ENCODE assay signal across 32 cellular contexts in genomic region chr18:38415811-38416210, GRCh38.
DNase-seq lines count a peak whose midpoint lies in the region; ATAC-seq and FAIRE-seq lines count a peak whose summit lies in the region.
"Had no signal": no experiment of that assay in that cellular context is flagged by ENCODE, and none has a peak within 500 bp of the region (broad histone marks: within the 10 kb centered on the region; RNA-seq: fewer than 3 reads in every experiment).

No MANE protein-coding gene starts in this region.

- FAIRE-seq in urothelium cell line (lab: Jason Lieb, UNC): no peak
- FAIRE-seq: A204.1, A549, D721Med had no signal

- no peaks in the 10 kb centered on the region for H3K27me3 Mint-ChIP-seq in stimulated activated naive B cell treated with anti-CD40 and anti-IgM and Interleukin-4, amounts not matched to agents 10 μg/mL and 1 μg/mL and 100 μg/mL, for 72 hours
- H3K27me3 Mint-ChIP-seq: B cell; CD4-positive, alpha-beta T cell; CD4-positive, CD25-positive, alpha-beta regulatory T cell; CD8-positive, alpha-beta memory T cell had no signal

- H3K27ac Mint-ChIP-seq in stimulated activated naive B cell treated with anti-CD40 and anti-IgM and Interleukin-4, amounts not matched to agents 10 μg/mL and 1 μg/mL and 100 μg/mL, for 72 hours: no peak overlapping the region
- H3K27ac Mint-ChIP-seq: B cell; CD14-positive monocyte; CD4-positive, alpha-beta memory T cell; CD4-positive, alpha-beta T cell; CD4-positive, CD25-positive, alpha-beta regulatory T cell; CD8-positive, alpha-beta memory T cell; CD8-positive, alpha-beta T cell had no signal

- H3K9me3 Mint-ChIP-seq in stimulated activated naive B cell treated with anti-CD40 and anti-IgM and Interleukin-4, amounts not matched to agents 10 μg/mL and 1 μg/mL and 100 μg/mL, for 72 hours: peaks cover 0 to 1% of the 10 kb centered on the region in 2 donors
- H3K9me3 Mint-ChIP-seq: CD4-positive, alpha-beta T cell; CD8-positive, alpha-beta T cell had no signal

- DNase-seq in DMS53 (lab: John Stamatoyannopoulos, UW) (peak; percentile 5), DMS53 treated with DMSO at 0.1 percent for 48 hours (lab: John Stamatoyannopoulos, UW; ENCODE audit: unreplicated experiment) (no peak), HT1080 (ENCODE audit: low read depth) (peak; percentile 92), M059J (ENCODE audit: low read depth) (peak; percentile 4), urothelium cell line (ENCODE audit: low spot score) (peak; percentile 4), NCI-H1694 treated with DMSO at 0.1 percent for 48 hours (lab: John Stamatoyannopoulos, UW) (no peak)
- no peak for DNase-seq in stimulated activated naive B cell treated with anti-CD40 and anti-IgM and Interleukin-4, amounts not matched to agents 10 μg/mL and 1 μg/mL and 100 μg/mL, for 72 hours
- DNase-seq: 8988T; ACHN; AML-193; BE2C; C1 segment of cervical spinal cord; Caco-2; Calu3; CD4-positive, alpha-beta memory T cell; CD4-positive, alpha-beta T cell; CD4-positive, CD25-positive, alpha-beta regulatory T cell; CD8-positive, alpha-beta memory T cell; CD8-positive, alpha-beta T cell; COR-L47; DMS 273 treated with DMSO at 0.1 percent for 48 hours; DMS153; DMS79; DMS79 treated with DMSO at 0.1 percent for 48 hours; DND-41; EL had no signal

- no peaks in the 10 kb centered on the region for H3K4me1 Mint-ChIP-seq in stimulated activated naive B cell treated with anti-CD40 and anti-IgM and Interleukin-4, amounts not matched to agents 10 μg/mL and 1 μg/mL and 100 μg/mL, for 72 hours
- H3K4me1 Mint-ChIP-seq: B cell; CD14-positive monocyte; CD4-positive, alpha-beta memory T cell; CD4-positive, CD25-positive, alpha-beta regulatory T cell; CD8-positive, alpha-beta memory T cell had no signal

- ATAC-seq in GM18520 (IDR thresholded peaks at IDR 0.05; ENCODE audit: unreplicated experiment): no peak
- no peak for ATAC-seq in stimulated activated naive B cell treated with anti-CD40 and anti-IgM and Interleukin-4, amounts not matched to agents 10 μg/mL and 1 μg/mL and 100 μg/mL, for 72 hours (replicated peaks)
- ATAC-seq: A549; CD8-positive, alpha-beta T cell had no signal

- no peaks in the 10 kb centered on the region for H3K36me3 Mint-ChIP-seq in stimulated activated naive B cell treated with anti-CD40 and anti-IgM and Interleukin-4, amounts not matched to agents 10 μg/mL and 1 μg/mL and 100 μg/mL, for 72 hours
- H3K36me3 Mint-ChIP-seq: CD14-positive monocyte; CD4-positive, alpha-beta memory T cell; CD4-positive, CD25-positive, alpha-beta regulatory T cell; CD8-positive, alpha-beta memory T cell; CD8-positive, alpha-beta T cell had no signal

- H3K4me3 Mint-ChIP-seq in stimulated activated naive B cell treated with anti-CD40 and anti-IgM and Interleukin-4, amounts not matched to agents 10 μg/mL and 1 μg/mL and 100 μg/mL, for 72 hours: no peak overlapping the region
- H3K4me3 Mint-ChIP-seq: B cell; CD14-positive monocyte; CD4-positive, alpha-beta memory T cell; CD4-positive, alpha-beta T cell; CD4-positive, CD25-positive, alpha-beta regulatory T cell; CD8-positive, alpha-beta memory T cell; CD8-positive, alpha-beta T cell had no signal

Comparison
In these comparisons a context has a peak if more than half of its experiments do, and no peak if none do; other contexts are left out.
1. DNase-seq: peak in DMS53 (single experiment), HT1080 (single experiment), M059J (single experiment) and urothelium cell line (single experiment); none in DMS53 treated with DMSO at 0.1 percent for 48 hours (single experiment), NCI-H1694 treated with DMSO at 0.1 percent for 48 hours (single experiment) and stimulated activated naive B cell treated with anti-CD40 and anti-IgM and Interleukin-4, amounts not matched to agents 10 μg/mL and 1 μg/mL and 100 μg/mL, for 72 hours (single experiment).